In genomic region chr11:110338684-110339083, GRCh38 we compare ENCODE assay signal across 22 cellular contexts. TPM values are rescaled to one million over a fixed set of nuclear protein-coding genes. Genes with fewer than 3 reads are reported as not detected.
DNase-seq lines count a peak whose midpoint lies in the region; ATAC-seq and TF ChIP-seq lines count a peak whose summit lies in the region.
"Had no signal": no experiment of that assay in that cellular context is flagged by ENCODE, and none has a peak within 500 bp of the region (broad histone marks: within the 10 kb centered on the region; RNA-seq: fewer than 3 reads in every experiment).

No MANE protein-coding gene starts in this region.

- POLR2A ChIA-PET in activated CD4-positive, alpha-beta T cell treated with anti-CD3 and anti-CD28 coated beads, Interleukin-2, amount 10 ng/mL, durations not matched to agents 7 days and 5 days (lab: Charles Lee) = interaction anchor here (0.6 kb wide), 1 partner anchor 8 kb away, joined by 10 read pairs; no protein-coding TSS in a partner anchor
- POLR2A ChIA-PET in OCI-LY7 (lab: Charles Lee) = interaction anchor here (0.5 to 3.9 kb wide), 7 partner anchors 8 to 395 kb away, joined by 3 to 19 read pairs (median 4); no protein-coding TSS in a partner anchor

- CTCF ChIA-PET in activated CD4-positive, alpha-beta T cell treated with anti-CD3 and anti-CD28 coated beads, Interleukin-2, amount 10 ng/mL, durations not matched to agents 7 days and 5 days (lab: Charles Lee) = interaction anchor here (0.6 to 1.9 kb wide), 4 partner anchors 10 to 110 kb away, joined by 3 to 7 read pairs (median 6); no protein-coding TSS in a partner anchor
- CTCF ChIA-PET in OCI-LY7 (lab: Charles Lee; ENCODE audit: unreplicated experiment) = interaction anchor here (0.6 kb wide), 1 partner anchor 92 kb away, joined by 3 read pairs; no protein-coding TSS in a partner anchor

- H3K79me2 ChIP-seq in OCI-LY7 (ENCODE audit: insufficient read depth, low read depth, low read length) = no peaks in the 10 kb centered on the region

- H3K4me3 ChIP-seq in OCI-LY7 (ENCODE audit: low read depth, low read length, poor library complexity, severe bottlenecking) = no peak overlapping the region
- H3K4me3 ChIP-seq in uterus = no peak overlapping the region
- H3K4me3 ChIP-seq: dorsolateral prefrontal cortex, transverse colon had no signal

- no peak for TF ChIP-seq POLR2A in uterus (IDR thresholded peaks at IDR 0.05)

- TF ChIP-seq CTCF in OCI-LY7 (conservative IDR thresholded peaks at IDR 0.05; ENCODE audit: low read length) (no peak), type B pancreatic cell (conservative IDR thresholded peaks at IDR 0.05) (no peak), uterus (IDR thresholded peaks at IDR 0.05) (no peak)

- no peaks in the 10 kb centered on the region for H3K27me3 ChIP-seq in uterus
- H3K27me3 ChIP-seq: dorsolateral prefrontal cortex, transverse colon had no signal

- no peak overlapping the region for H3K4me3 Mint-ChIP-seq in activated CD4-positive, alpha-beta T cell treated with anti-CD3 and anti-CD28 coated beads, Interleukin-2, amount 10 ng/mL, durations not matched to agents 7 days and 5 days
- no peak overlapping the region for H3K4me3 Mint-ChIP-seq in type B pancreatic cell
- H3K4me3 Mint-ChIP-seq: activated naive CD8-positive, alpha-beta T cell treated with anti-CD3 and anti-CD28 coated beads for 36 hours; CD8-positive, alpha-beta T cell had no signal

- H3K27me3 Mint-ChIP-seq in activated CD4-positive, alpha-beta T cell treated with anti-CD3 and anti-CD28 coated beads, Interleukin-2, amount 10 ng/mL, durations not matched to agents 7 days and 5 days = no peaks in the 10 kb centered on the region
- no peaks in the 10 kb centered on the region for H3K27me3 Mint-ChIP-seq in type B pancreatic cell
- H3K27me3 Mint-ChIP-seq: activated naive CD8-positive, alpha-beta T cell treated with anti-CD3 and anti-CD28 coated beads for 36 hours had no signal

- H3K27ac ChIP-seq in OCI-LY7 (ENCODE audit: low read depth, low read length, poor library complexity, severe bottlenecking) (no peak overlapping the region), uterus (no peak overlapping the region)
- H3K27ac ChIP-seq: dorsolateral prefrontal cortex, transverse colon had no signal

- ATAC-seq in HG03060 (IDR thresholded peaks at IDR 0.05; ENCODE audit: low read depth, unreplicated experiment) = peak; percentile 52
- ATAC-seq: CD8-positive, alpha-beta T cell; esophagus mucosa; HepG2 had no signal

- H3K4me1 ChIP-seq in OCI-LY7 (ENCODE audit: insufficient read depth, low read length, poor library complexity, severe bottlenecking) = peaks cover 21% of the 10 kb centered on the region
- no peaks in the 10 kb centered on the region for H3K4me1 ChIP-seq in uterus
- H3K4me1 ChIP-seq: transverse colon had no signal

- no peaks in the 10 kb centered on the region for H3K9me3 ChIP-seq in OCI-LY7 (ENCODE audit: low read length)
- H3K9me3 ChIP-seq in uterus = no peaks in the 10 kb centered on the region
- H3K9me3 ChIP-seq: transverse colon had no signal

- no peaks in the 10 kb centered on the region for H4K20me1 ChIP-seq in OCI-LY7 (ENCODE audit: insufficient read depth, low read length)

- H3K36me3 ChIP-seq in OCI-LY7 (ENCODE audit: insufficient read depth, low read length) (no peaks in the 10 kb centered on the region), uterus (no peaks in the 10 kb centered on the region)
- H3K36me3 ChIP-seq: transverse colon had no signal

- no peak for DNase-seq in activated CD4-positive, alpha-beta T cell treated with anti-CD3 and anti-CD28 coated beads, Interleukin-2, amount 10 ng/mL, durations not matched to agents 7 days and 5 days
- DNase-seq in activated CD4-positive, alpha-beta T cell treated with anti-CD3 and anti-CD28 coated beads for 4 hours = no peak
- DNase-seq in OCI-LY7 (ENCODE audit: low spot score) (peak; percentile 37), type B pancreatic cell (ENCODE audit: extremely low spot score, unreplicated experiment) (no peak), NCI-H1417 treated with DMSO at 0.1 percent for 48 hours (lab: John Stamatoyannopoulos, UW) (no peak), NCI-H187 (lab: John Stamatoyannopoulos, UW) (no peak), uterus (no peak)
- DNase-seq: activated CD4-positive, alpha-beta T cell treated with anti-CD3 and anti-CD28 coated beads for 1 hour; activated naive CD8-positive, alpha-beta T cell treated with anti-CD3 and anti-CD28 coated beads for 36 hours; CD8-positive, alpha-beta T cell; dorsolateral prefrontal cortex; head of caudate nucleus; midbrain; MM.1S; NCI-H2171 treated with DMSO at 0.1 percent for 48 hours; occipital lobe; SHP77 treated with DMSO at 0.1 percent for 48 hours; stimulated activated CD4-positive, alpha-beta T cell treated with anti-CD3 and anti-CD28 coated beads, Interleukin-4, amount 100 ng/mL, for 4 hours; transverse colon had no signal

- peak overlapping the region; percentile 17; the same call in 1 of the 2 replicates for H3K4me2 ChIP-seq in OCI-LY7 (ENCODE audit: low read length)

- H3K4me1 Mint-ChIP-seq in activated CD4-positive, alpha-beta T cell treated with anti-CD3 and anti-CD28 coated beads, Interleukin-2, amount 10 ng/mL, durations not matched to agents 7 days and 5 days = peaks cover 19% of the 10 kb centered on the region
- no peaks in the 10 kb centered on the region for H3K4me1 Mint-ChIP-seq in type B pancreatic cell (ENCODE audit: unreplicated experiment)

- peaks cover 12% of the 10 kb centered on the region for H3K9me3 Mint-ChIP-seq in activated CD4-positive, alpha-beta T cell treated with anti-CD3 and anti-CD28 coated beads, Interleukin-2, amount 10 ng/mL, durations not matched to agents 7 days and 5 days
- peaks cover 9% of the 10 kb centered on the region for H3K9me3 Mint-ChIP-seq in type B pancreatic cell
- H3K9me3 Mint-ChIP-seq: CD8-positive, alpha-beta T cell had no signal

- H3K27ac Mint-ChIP-seq in activated CD4-positive, alpha-beta T cell treated with anti-CD3 and anti-CD28 coated beads, Interleukin-2, amount 10 ng/mL, durations not matched to agents 7 days and 5 days = peak overlapping the region; percentile 74
- peak overlapping the region; percentile 78 for H3K27ac Mint-ChIP-seq in type B pancreatic cell
- H3K27ac Mint-ChIP-seq: activated naive CD8-positive, alpha-beta T cell treated with anti-CD3 and anti-CD28 coated beads for 36 hours; CD8-positive, alpha-beta T cell had no signal

- H3K9me2 ChIP-seq in OCI-LY7 (ENCODE audit: insufficient read depth, low read length) = no peaks in the 10 kb centered on the region

- H2AFZ ChIP-seq in OCI-LY7 (ENCODE audit: low read length) = no peak overlapping the region

- no TSS peak for BruUV-seq in OCI-LY7 (replicated peaks; lab: Mats Ljungman, UMichigan)

- peaks cover 15% of the 10 kb centered on the region for H3K36me3 Mint-ChIP-seq in activated CD4-positive, alpha-beta T cell treated with anti-CD3 and anti-CD28 coated beads, Interleukin-2, amount 10 ng/mL, durations not matched to agents 7 days and 5 days (ENCODE audit: low read depth)
- H3K36me3 Mint-ChIP-seq in type B pancreatic cell = no peaks in the 10 kb centered on the region
- H3K36me3 Mint-ChIP-seq: CD8-positive, alpha-beta T cell had no signal

- intact Hi-C loops in OCI-LY7 (cut with micrococcal nuclease; ENCODE audit: unreplicated experiment) (no loop called here), uterus (cut with DNase I; ENCODE audit: low total_unique reads) (no loop called here)

RNA-seq across cellular contexts. Expression of gene RDX, which starts 42.3 kb away (rescaled TPM):
- 10 to 100 TPM; 37.6 to 47.1 TPM for total RNA-seq in activated CD4-positive, alpha-beta T cell treated with anti-CD3 and anti-CD28 coated beads, Interleukin-2, amount 10 ng/mL, durations not matched to agents 7 days and 5 days
- 23.2 and 23.7 TPM in 2 replicates for total RNA-seq in OCI-LY7 (2014; rRNA removed; shearing (Covaris generic))
- total RNA-seq in OCI-LY7 (2022) (25.5 and 27.2 TPM in 2 replicates), type B pancreatic cell (ENCODE audit: low replicate concordance) (90.7 and 115 TPM in 2 replicates), uterus (100 to 1,000 TPM in 2 of 4 donors, 10 to 100 TPM in 2; 38.5 to 115 (median 97.7) TPM)
